In the genomic region with DNA sequence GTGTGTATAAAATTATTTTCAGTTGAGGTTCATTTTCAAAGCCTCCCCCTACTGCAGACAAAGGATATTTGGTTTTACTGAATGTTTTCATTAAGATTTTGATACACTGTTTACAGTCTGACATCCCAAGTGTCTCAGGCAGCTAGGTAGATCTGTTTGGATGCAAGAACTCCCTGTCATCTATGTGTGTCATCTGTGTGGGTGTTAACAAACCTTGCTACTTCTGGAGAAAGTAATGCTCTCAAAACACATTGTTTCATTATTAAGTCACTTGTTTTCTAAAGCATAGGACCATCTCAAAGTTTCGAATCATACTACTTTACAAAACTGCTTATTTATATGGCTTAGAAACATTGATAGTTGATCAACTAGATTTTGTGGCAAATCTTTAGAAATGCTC, we compare ENCODE assay signal across 1 cellular context.
TF ChIP-seq lines count a peak whose summit lies in the region.

No MANE protein-coding gene starts in this region.

TF ChIP-seq in GM12878, 131 proteins besides CTCF, POLR2A, EP300 and RAD21 (continued from another document):
- TF ChIP-seq KAT2A (conservative IDR thresholded peaks at IDR 0.05; ENCODE audit: control insufficient read depth, low read depth, low read length), result no peak
